In genomic region chr12:111406474-111407370, GRCh38 we compare ENCODE assay signal across 8 cellular contexts. TPM values are rescaled to one million over a fixed set of nuclear protein-coding genes. Genes with fewer than 3 reads are reported as not detected.
A peak's percentile ranks its signal among the peaks of the same experiment; 100 is the strongest.
DNase-seq lines count a peak whose midpoint lies in the region; ATAC-seq, FAIRE-seq and TF ChIP-seq lines count a peak whose summit lies in the region.

No MANE protein-coding gene starts in this region.

- dilution Hi-C loops in mammary epithelial cell (cut with HindIII; ENCODE audit: low sequenced_read_pairs): no loop called here

- ATAC-seq in lower lobe of right lung: no peak
- no peak for ATAC-seq in GM21619 (IDR thresholded peaks at IDR 0.05; ENCODE audit: unreplicated experiment)

- CTCF ChIA-PET in mammary epithelial cell (lab: Charles Lee; ENCODE audit: low non-redundant PET): interaction anchor here (0.5 kb wide), 1 partner anchor 957 kb away, joined by 4 read pairs; the partner anchor contains the start of gene ARPC3

- TF ChIP-seq POLR2A in GM18526 (IDR thresholded peaks at IDR 0.05; ENCODE audit: extremely low read depth, insufficient read length): peak; percentile 24

- 0% methylated on average over 1 of the region's 32 CpGs for WGBS in mammary epithelial cell (ENCODE audit: low coverage, missing lambda C conversion rate)

- H3K4me2 ChIP-seq in SU-DHL-6 (ENCODE audit: low read depth, low read length, poor library complexity, severe bottlenecking) (peak overlapping the region; percentile 79), mammary epithelial cell (ENCODE audit: insufficient read depth, low read depth, low read length) (peak overlapping the region; percentile 93)

- H3K27me3 ChIP-seq in SU-DHL-6 (ENCODE audit: low read length) (no peaks in the 10 kb centered on the region), mammary epithelial cell (ENCODE audit: insufficient read depth, low read length) (no peaks in the 10 kb centered on the region), lower lobe of right lung (ENCODE audit: low read depth) (no peaks in the 10 kb centered on the region)

- in situ Hi-C loops in mammary epithelial cell (cut with MboI; ENCODE audit: low sequenced_read_pairs in 2 of 2): no loop called here

- H2AFZ ChIP-seq in SU-DHL-6 (ENCODE audit: low read depth, low read length, severe bottlenecking) (no peak overlapping the region), mammary epithelial cell (ENCODE audit: low read depth, low read length) (peak overlapping the region; percentile 83)

- peak overlapping the region; percentile 66 for H3K4me3 ChIP-seq in SU-DHL-6 (ENCODE audit: insufficient read depth, low read length, poor library complexity, severe bottlenecking)
- H3K4me3 ChIP-seq in mammary epithelial cell (replicated peaks in 1 of 3; ENCODE audit: insufficient read depth in 1 of 3, low read depth in 2 of 3, low read length in 3 of 3): peak overlapping the region; percentile 75 to 99 (median 86)
- peak overlapping the region; percentile 93 for H3K4me3 ChIP-seq in lower lobe of right lung

- intact Hi-C loops in mammary epithelial cell (cut with micrococcal nuclease): loop anchor here (5.0 kb wide), 1 partner anchor 36 kb away; no protein-coding TSS in a partner anchor
- intact Hi-C loops in lower lobe of right lung (cut with DNase I): no loop called here

- TF ChIP-seq CTCF in SU-DHL-6 (IDR thresholded peaks at IDR 0.05; ENCODE audit: insufficient read depth, low read length, poor library complexity, severe bottlenecking) (no peak), mammary epithelial cell (conservative IDR thresholded peaks at IDR 0.05 in 1 of 2, IDR thresholded peaks at IDR 0.05 in 1 of 2; ENCODE audit: extremely low read depth in 1 of 2, insufficient read depth in 1 of 2, low read depth in 1 of 2, low read length in 2 of 2) (no peak), lower lobe of right lung (IDR thresholded peaks at IDR 0.05) (no peak)

- peaks cover 26% of the 10 kb centered on the region for H3F3A ChIP-seq in SU-DHL-6 (ENCODE audit: insufficient read depth)

- H3K9me3 ChIP-seq in SU-DHL-6 (ENCODE audit: insufficient read depth, low read length): no peaks in the 10 kb centered on the region
- no peaks in the 10 kb centered on the region for H3K9me3 ChIP-seq in mammary epithelial cell (replicated peaks; ENCODE audit: insufficient read depth, low read length)
- H3K9me3 ChIP-seq in lower lobe of right lung: no peaks in the 10 kb centered on the region

- H3K9ac ChIP-seq in SU-DHL-6 (ENCODE audit: low read length): peak overlapping the region; percentile 92
- H3K9ac ChIP-seq in mammary epithelial cell (ENCODE audit: insufficient read depth, low read length): peak overlapping the region; percentile 90

- H3K36me3 ChIP-seq in SU-DHL-6 (ENCODE audit: low read length) (no peaks in the 10 kb centered on the region), mammary epithelial cell (ENCODE audit: insufficient read depth, low read length) (no peaks in the 10 kb centered on the region), lower lobe of right lung (no peaks in the 10 kb centered on the region)

- 0 out of 2 replicates have a peak, but pooled peaks cover 7% of the 10 kb centered on the region for H4K20me1 ChIP-seq in SU-DHL-6 (ENCODE audit: low read depth, low read length)
- no peaks in the 10 kb centered on the region for H4K20me1 ChIP-seq in mammary epithelial cell (ENCODE audit: insufficient read depth, low read length)

- peak overlapping the region; percentile 81 for H3K27ac ChIP-seq in SU-DHL-6 (ENCODE audit: low read depth, low read length)
- H3K27ac ChIP-seq in mammary epithelial cell (ENCODE audit: insufficient read depth, low read depth, low read length): peak overlapping the region; percentile 65
- H3K27ac ChIP-seq in lower lobe of right lung: peak overlapping the region; percentile 95

- no peak for FAIRE-seq in RCC 7860 (lab: Jason Lieb, UNC)

- no peaks in the 10 kb centered on the region for H3K9me2 ChIP-seq in SU-DHL-6 (replicated peaks; ENCODE audit: insufficient read depth, low read length)

- BruUV-seq in mammary epithelial cell (replicated peaks; lab: Mats Ljungman, UMichigan): no TSS peak

- H3K79me2 ChIP-seq in SU-DHL-6 (ENCODE audit: insufficient read depth, low read length): peaks cover 58% of the 10 kb centered on the region
- peaks cover 58% of the 10 kb centered on the region for H3K79me2 ChIP-seq in mammary epithelial cell (ENCODE audit: insufficient read depth, low read length)

- peaks cover 46% of the 10 kb centered on the region for H3K4me1 ChIP-seq in mammary epithelial cell (ENCODE audit: insufficient read depth, low read length)
- peaks cover 81% of the 10 kb centered on the region for H3K4me1 ChIP-seq in lower lobe of right lung

- DNase-seq in mammary epithelial cell: no peak
- DNase-seq in lower lobe of right lung: peak; percentile 78
- peak; percentile 63 for DNase-seq in stimulated activated naive CD4-positive, alpha-beta T cell treated with Interleukin-2 at 50 U/mL for 16 hours (lab: John Stamatoyannopoulos, UW)
- DNase-seq in NCI-H2227 treated with DMSO at 0.1 percent for 48 hours (lab: John Stamatoyannopoulos, UW): no peak
- no peak for DNase-seq in RCC 7860 (ENCODE audit: low spot score)

RNA-seq across cellular contexts. Expression of gene SH2B3, which starts 1.0 kb away (rescaled TPM):
- total RNA-seq in mammary epithelial cell (10 to 100 TPM; 11.7 to 15.8 TPM), lower lobe of right lung (49.5 TPM)
- 18.1 TPM for polyA plus RNA-seq in mammary epithelial cell
- 20.3 TPM for polyA minus RNA-seq in mammary epithelial cell

RNA-seq across cellular contexts. Expression of gene PHETA1, which starts 37.8 kb away (rescaled TPM):
- total RNA-seq in mammary epithelial cell (1 to 10 TPM; 6.8 to 6.9 TPM), lower lobe of right lung (20.5 TPM)
- polyA plus RNA-seq in mammary epithelial cell: 3.8 TPM
- polyA minus RNA-seq in mammary epithelial cell: 4.3 TPM

Comparison
In these comparisons a context has a peak if more than half of its experiments do, and no peak if none do; other contexts are left out.
1. DNase-seq: peak in lower lobe of right lung (single experiment) and stimulated activated naive CD4-positive, alpha-beta T cell treated with Interleukin-2 at 50 U/mL for 16 hours (single experiment); none in mammary epithelial cell (single experiment), NCI-H2227 treated with DMSO at 0.1 percent for 48 hours (single experiment) and RCC 7860 (single experiment).
2. Peak in every context shown above with its lines, with median percentiles within 50 percentile points of each other: H3K27ac ChIP-seq and H3K4me3 ChIP-seq.